Comparison of ENCODE assay signal across 11 cellular contexts in the genomic region with DNA sequence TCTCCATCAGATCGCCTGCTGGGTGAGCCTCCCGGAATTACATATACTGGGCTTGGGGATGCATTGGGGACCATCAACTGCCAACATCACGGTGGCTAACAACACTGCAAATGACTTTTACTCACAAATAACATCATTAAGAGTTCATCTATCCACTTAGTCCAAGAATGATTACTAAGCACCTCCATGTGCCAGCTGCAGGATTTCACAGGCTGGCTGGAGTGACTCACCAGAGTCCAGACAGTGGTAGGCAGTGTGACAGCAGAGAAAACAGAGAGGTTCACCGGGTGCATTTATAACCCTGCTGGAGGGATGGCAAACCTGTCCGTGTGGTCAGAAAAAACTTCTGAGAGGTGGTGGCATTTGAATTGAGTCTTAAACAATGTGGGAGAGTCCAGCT. TPM values are rescaled to one million over a fixed set of nuclear protein-coding genes. Genes with fewer than 3 reads are reported as not detected.
A peak's percentile ranks its signal among the peaks of the same experiment; 100 is the strongest.
DNase-seq lines count a peak whose midpoint lies in the region; ATAC-seq, FAIRE-seq and TF ChIP-seq lines count a peak whose summit lies in the region.
"Had no signal": no experiment of that assay in that cellular context is flagged by ENCODE, and none has a peak within 500 bp of the region (broad histone marks: within the 10 kb centered on the region; RNA-seq: fewer than 3 reads in every experiment).

No MANE protein-coding gene starts in this region.

- H3K4me1 ChIP-seq in PC-9 (replicated peaks; ENCODE audit: insufficient read depth) = peaks cover 31% of the 10 kb centered on the region
- peaks cover 28% of the 10 kb centered on the region for H3K4me1 ChIP-seq in endothelial cell of umbilical vein (ENCODE audit: control insufficient read depth, extremely low read depth, insufficient read depth, low read length)
- peaks cover 4% of the 10 kb centered on the region for H3K4me1 ChIP-seq in ovary (ENCODE audit: insufficient read depth)
- H3K4me1 ChIP-seq: uterus had no signal

- peaks cover 59% of the 10 kb centered on the region for H3K4me1 Mint-ChIP-seq in osteocyte (ENCODE audit: unreplicated experiment)
- peaks cover 25% of the 10 kb centered on the region for H3K4me1 Mint-ChIP-seq in activated CD4-positive, alpha-beta memory T cell treated with anti-CD3 and anti-CD28 coated beads for 36 hours (ENCODE audit: low read depth)

- ATAC-seq in HG02885 (IDR thresholded peaks at IDR 0.05; ENCODE audit: poor library complexity, unreplicated experiment) = no peak

- H3K27ac ChIP-seq in PC-9 (peak overlapping the region; percentile 52), endothelial cell of umbilical vein (ENCODE audit: insufficient read depth, low read depth, low read length) (no peak overlapping the region), ovary (no peak overlapping the region)
- H3K27ac ChIP-seq: adrenal gland had no signal

- no peak for TF ChIP-seq EP300 in ovary (IDR thresholded peaks at IDR 0.05)

- no peak for FAIRE-seq in endothelial cell of umbilical vein (lab: Jason Lieb, UNC)

- H4K20me1 ChIP-seq in PC-9 (ENCODE audit: insufficient read depth) (no peaks in the 10 kb centered on the region), endothelial cell of umbilical vein (replicated peaks; ENCODE audit: control insufficient read depth, extremely low read depth, insufficient read depth, low read length) (no peaks in the 10 kb centered on the region)

- H3K27me3 Mint-ChIP-seq in osteocyte (ENCODE audit: unreplicated experiment) = no peaks in the 10 kb centered on the region
- H3K27me3 Mint-ChIP-seq in activated CD4-positive, alpha-beta memory T cell treated with anti-CD3 and anti-CD28 coated beads for 36 hours = peaks cover 38% of the 10 kb centered on the region

- peaks cover 12% of the 10 kb centered on the region for H3K79me2 ChIP-seq in PC-9 (ENCODE audit: low read depth)
- H3K79me2 ChIP-seq in endothelial cell of umbilical vein (ENCODE audit: control insufficient read depth, insufficient read depth, low read length) = no peaks in the 10 kb centered on the region

- dilution Hi-C loops in endothelial cell of umbilical vein (cut with MboI; ENCODE audit: extremely low pct_ligation_motif_present, low sequenced_read_pairs) = no loop called here

- H3K27ac Mint-ChIP-seq in osteocyte (ENCODE audit: unreplicated experiment) = peak overlapping the region; percentile 86
- H3K27ac Mint-ChIP-seq in activated CD4-positive, alpha-beta memory T cell treated with anti-CD3 and anti-CD28 coated beads for 36 hours = no peak overlapping the region

- no peaks in the 10 kb centered on the region for H3K9me2 ChIP-seq in PC-9 (ENCODE audit: insufficient read depth)

- no peak for TF ChIP-seq POLR2A in endothelial cell of umbilical vein (IDR thresholded peaks at IDR 0.05; ENCODE audit: low read depth, low read length)
- no peak for TF ChIP-seq POLR2A in ovary (IDR thresholded peaks at IDR 0.05)

- H3K9me3 Mint-ChIP-seq in osteocyte (ENCODE audit: unreplicated experiment) = peaks cover 10% of the 10 kb centered on the region
- no peaks in the 10 kb centered on the region for H3K9me3 Mint-ChIP-seq in activated CD4-positive, alpha-beta memory T cell treated with anti-CD3 and anti-CD28 coated beads for 36 hours

- H3K9me3 ChIP-seq in PC-9 (ENCODE audit: insufficient read depth, low read depth) (no peaks in the 10 kb centered on the region), endothelial cell of umbilical vein (replicated peaks; ENCODE audit: control insufficient read depth, insufficient read depth, low read length) (no peaks in the 10 kb centered on the region), ovary (no peaks in the 10 kb centered on the region)
- H3K9me3 ChIP-seq: adrenal gland, uterus had no signal

- no peak overlapping the region for H3K4me3 ChIP-seq in PC-9
- H3K4me3 ChIP-seq in endothelial cell of umbilical vein (replicated peaks in 1 of 3; ENCODE audit: insufficient read depth in 1 of 3, low read depth in 1 of 3, low read length in 3 of 3) = no peak overlapping the region
- no peak overlapping the region for H3K4me3 ChIP-seq in ovary
- H3K4me3 ChIP-seq: adrenal gland, uterus had no signal

- 77 to 82% (median 79%) methylated on average over 5 of the region's 5 CpGs for WGBS in ovary, 3 donors

- no peaks in the 10 kb centered on the region for H3K27me3 ChIP-seq in PC-9 (ENCODE audit: insufficient read depth, low read depth)
- peaks cover 32 to 42% of the 10 kb centered on the region in 2 experiments for H3K27me3 ChIP-seq in endothelial cell of umbilical vein (ENCODE audit: control insufficient read depth in 2 of 2, insufficient read depth in 2 of 2, low read length in 2 of 2)
- H3K27me3 ChIP-seq in ovary = no peaks in the 10 kb centered on the region
- H3K27me3 ChIP-seq: uterus had no signal

- intact Hi-C loops in PC-9 (cut with micrococcal nuclease; ENCODE audit: unreplicated experiment) = loop anchor here (1.0 to 5.0 kb wide), 4 partner anchors 54 to 983 kb away; no protein-coding TSS in a partner anchor
- intact Hi-C loops in endothelial cell of umbilical vein (cut with micrococcal nuclease) = loop anchor here (5.0 to 10.0 kb wide), 2 partner anchors 201 to 653 kb away; no protein-coding TSS in a partner anchor
- intact Hi-C loops in ovary (cut with DNase I) = loop anchor here (5.0 to 10.0 kb wide), 7 partner anchors 421 to 1333 kb away; no protein-coding TSS in a partner anchor
- intact Hi-C loops in activated CD4-positive, alpha-beta memory T cell treated with anti-CD3 and anti-CD28 coated beads for 36 hours (cut with micrococcal nuclease) = loop anchor here (5.0 kb wide), 3 partner anchors 228 to 1328 kb away; no protein-coding TSS in a partner anchor

- H3K36me3 Mint-ChIP-seq in osteocyte (ENCODE audit: unreplicated experiment) = no peaks in the 10 kb centered on the region
- H3K36me3 Mint-ChIP-seq in activated CD4-positive, alpha-beta memory T cell treated with anti-CD3 and anti-CD28 coated beads for 36 hours = no peaks in the 10 kb centered on the region

- no peak overlapping the region for H3K9ac ChIP-seq in endothelial cell of umbilical vein (replicated peaks; ENCODE audit: extremely low read depth, insufficient read depth, low read length)

- H3K9me1 ChIP-seq in endothelial cell of umbilical vein (replicated peaks; ENCODE audit: control insufficient read depth, extremely low read depth, insufficient read depth, low read length) = no peaks in the 10 kb centered on the region

- BruUV-seq in PC-9 (replicated peaks; lab: Mats Ljungman, UMichigan) (no TSS peak), endothelial cell of umbilical vein (replicated peaks; lab: Mats Ljungman, UMichigan) (no TSS peak)

- peaks cover 32% of the 10 kb centered on the region; the same call in 1 of the 2 replicates for H3F3A ChIP-seq in PC-9 (ENCODE audit: insufficient read depth, low read depth)

- peak overlapping the region; percentile 14 for H3K4me2 ChIP-seq in PC-9
- H3K4me2 ChIP-seq in endothelial cell of umbilical vein (ENCODE audit: insufficient read depth, low read length) = no peak overlapping the region

- POLR2A ChIA-PET in PC-9 (lab: Charles Lee; ENCODE audit: unreplicated experiment) (interaction anchor here (0.7 kb wide), 1 partner anchor 281 kb away, joined by 4 read pairs; no protein-coding TSS in a partner anchor), endothelial cell of umbilical vein (lab: Charles Lee) (no interaction called here)
- POLR2A ChIA-PET in activated CD4-positive, alpha-beta memory T cell treated with anti-CD3 and anti-CD28 coated beads for 36 hours (lab: Charles Lee) = no interaction called here

- H3K4me3 Mint-ChIP-seq in osteocyte (ENCODE audit: unreplicated experiment) = no peak overlapping the region
- no peak overlapping the region for H3K4me3 Mint-ChIP-seq in activated CD4-positive, alpha-beta memory T cell treated with anti-CD3 and anti-CD28 coated beads for 36 hours

- CTCF ChIA-PET in PC-9 (lab: Charles Lee) = interaction anchor here (0.6 to 1.0 kb wide), 2 partner anchors 281 to 1021 kb away, joined by 3 to 9 read pairs; no protein-coding TSS in a partner anchor
- CTCF ChIA-PET in endothelial cell of umbilical vein (lab: Charles Lee) = interaction anchor here (1.1 to 8.6 kb wide), 7 partner anchors 11 to 1257 kb away, joined by 3 to 100 read pairs (median 12); partner anchors contain the start of gene IGFBP1
- CTCF ChIA-PET in activated CD4-positive, alpha-beta memory T cell treated with anti-CD3 and anti-CD28 coated beads for 36 hours (lab: Charles Lee) = interaction anchor here (1.2 kb wide), 1 partner anchor 13 kb away, joined by 3 read pairs; no protein-coding TSS in a partner anchor

- H2AFZ ChIP-seq in PC-9 = no peak overlapping the region
- H2AFZ ChIP-seq in endothelial cell of umbilical vein (ENCODE audit: low read depth, low read length) = no peak overlapping the region

- H3K36me3 ChIP-seq in PC-9 (ENCODE audit: low read depth) = no peaks in the 10 kb centered on the region
- no peaks in the 10 kb centered on the region for H3K36me3 ChIP-seq in endothelial cell of umbilical vein (ENCODE audit: control insufficient read depth in 2 of 2, extremely low read depth in 1 of 2, insufficient read depth in 2 of 2, low read length in 2 of 2)
- no peaks in the 10 kb centered on the region for H3K36me3 ChIP-seq in ovary
- H3K36me3 ChIP-seq: adrenal gland, uterus had no signal

- DNase-seq in ELF-1 (ENCODE audit: low read depth, low spot score) = peak; percentile 8
- peak; percentile 79 to 89 for DNase-seq in PC-9
- peak; percentile 14 for DNase-seq in endothelial cell of umbilical vein (ENCODE audit: low read depth, low spot score)
- no peak for DNase-seq in osteocyte (ENCODE audit: extremely low spot score, unreplicated experiment)
- DNase-seq in ovary = no peak
- DNase-seq in activated CD4-positive, alpha-beta memory T cell treated with anti-CD3 and anti-CD28 coated beads for 36 hours = no peak
- DNase-seq in SHP77 treated with DMSO at 0.1 percent for 48 hours (lab: John Stamatoyannopoulos, UW) = no peak
- DNase-seq: activated CD4-positive, alpha-beta T cell treated with anti-CD3 and anti-CD28 coated beads for 1 hour; uterus had no signal

- TF ChIP-seq CTCF in PC-9 (conservative IDR thresholded peaks at IDR 0.05) (no peak), endothelial cell of umbilical vein (IDR thresholded peaks at IDR 0.05; ENCODE audit: extremely low read depth in 1 of 2, insufficient read depth in 1 of 2, low read depth in 1 of 2, low read length in 2 of 2) (no peak), osteocyte (IDR thresholded peaks at IDR 0.05) (peak; percentile 12), ovary (IDR thresholded peaks at IDR 0.05) (no peak)

RNA-seq across cellular contexts. Expression of gene IGFBP3, which starts 3.2 kb away (rescaled TPM):
- total RNA-seq in PC-9 (2021) = 237 and 386 TPM in 2 replicates
- total RNA-seq in endothelial cell of umbilical vein = 8.1 and 10.1 TPM in 2 replicates
- 3.0 and 3.4 TPM in 2 replicates for polyA plus RNA-seq in endothelial cell of umbilical vein
- 4.6 and 5.3 TPM in 2 replicates for polyA plus RNA-seq in endothelial cell of umbilical vein (2011; cell fraction: cytosol; rRNA removed)
- polyA plus RNA-seq in endothelial cell of umbilical vein (2011; cell fraction: nucleus; rRNA removed) = 7.2 and 7.5 TPM in 2 replicates
- polyA plus RNA-seq in endothelial cell of umbilical vein (2012) = 5.1 and 9.2 TPM in 2 replicates
- 2.1 and 2.2 TPM in 2 replicates for polyA minus RNA-seq in endothelial cell of umbilical vein
- 46.0 TPM for polyA minus RNA-seq in endothelial cell of umbilical vein (2011; cell fraction: cytosol; rRNA and poly(A)+ RNA removed)
- polyA minus RNA-seq in endothelial cell of umbilical vein (2011; cell fraction: nucleus; rRNA and poly(A)+ RNA removed) = 4.3 and 7.6 TPM in 2 replicates
- total RNA-seq in osteocyte = 294 and 321 TPM in 2 replicates
- 100 to 1,000 TPM in 6 of 7 donors, 10 to 100 TPM in 1; 51.6 to 648 (median 173) TPM for total RNA-seq in ovary
- 100 to 1,000 TPM; 174 to 272 TPM for polyA plus RNA-seq in ovary
- 1 to 10 TPM; 1.1 to 1.9 TPM for total RNA-seq in activated CD4-positive, alpha-beta memory T cell treated with anti-CD3 and anti-CD28 coated beads for 36 hours

RNA-seq across cellular contexts. Expression of gene IGFBP1, which starts 36.0 kb away (rescaled TPM):
- total RNA-seq in PC-9 (2021) (0.33 and 0.92 TPM in 2 replicates), endothelial cell of umbilical vein (2.3 and 4.0 TPM in 2 replicates), osteocyte (1.9 and 2.4 TPM in 2 replicates), ovary (100 to 1,000 TPM in 1 of 7 donors, 10 to 100 TPM in 1, 1 to 10 TPM in 4, not detected in 1; 1.1 to 197 (median 3.5) TPM)
- polyA plus RNA-seq in endothelial cell of umbilical vein (0.56 and 0.57 TPM in 2 replicates), ovary (1 to 10 TPM; 3.5 to 5.4 TPM)
- polyA plus RNA-seq in endothelial cell of umbilical vein (2011; cell fraction: cytosol; rRNA removed) = 0.76 and 0.97 TPM in 2 replicates
- polyA plus RNA-seq in endothelial cell of umbilical vein (2011; cell fraction: nucleus; rRNA removed) = 1.2 TPM in 2 replicates
- polyA plus RNA-seq in endothelial cell of umbilical vein (2012) = 4.4 and 7.2 TPM in 2 replicates
- polyA minus RNA-seq in endothelial cell of umbilical vein = 0.27 TPM in 1 of 2 replicates, not detected in the other
- polyA minus RNA-seq in endothelial cell of umbilical vein (2011; cell fraction: cytosol; rRNA and poly(A)+ RNA removed) = not detected
- 0.53 and 0.58 TPM in 2 replicates for polyA minus RNA-seq in endothelial cell of umbilical vein (2011; cell fraction: nucleus; rRNA and poly(A)+ RNA removed)
- not detected for total RNA-seq in activated CD4-positive, alpha-beta memory T cell treated with anti-CD3 and anti-CD28 coated beads for 36 hours

RNA-seq across cellular contexts. Expression of gene CCDC201, which starts 51.4 kb away (rescaled TPM):
- total RNA-seq in PC-9 (2021) (not detected in 2 replicates), endothelial cell of umbilical vein (not detected in 2 replicates), osteocyte (not detected in 2 replicates), ovary (not detected)
- polyA plus RNA-seq in endothelial cell of umbilical vein (not detected in 2 replicates), ovary (under 1 TPM in 1 of 2 donors, not detected in 1; 0.15 TPM)
- not detected in 2 replicates for polyA plus RNA-seq in endothelial cell of umbilical vein (2011; cell fraction: cytosol; rRNA removed)
- polyA plus RNA-seq in endothelial cell of umbilical vein (2011; cell fraction: nucleus; rRNA removed) = not detected in 2 replicates
- not detected in 2 replicates for polyA plus RNA-seq in endothelial cell of umbilical vein (2012)
- not detected in 2 replicates for polyA minus RNA-seq in endothelial cell of umbilical vein
- not detected for polyA minus RNA-seq in endothelial cell of umbilical vein (2011; cell fraction: cytosol; rRNA and poly(A)+ RNA removed)
- not detected in 2 replicates for polyA minus RNA-seq in endothelial cell of umbilical vein (2011; cell fraction: nucleus; rRNA and poly(A)+ RNA removed)
- total RNA-seq in activated CD4-positive, alpha-beta memory T cell treated with anti-CD3 and anti-CD28 coated beads for 36 hours = not detected
- total RNA-seq: adrenal gland had no signal
- polyA plus RNA-seq: adrenal gland had no signal

Comparison
In these comparisons a context has a peak if more than half of its experiments do, and no peak if none do; other contexts are left out.
1. DNase-seq: peak in ELF-1 (single experiment), PC-9 (2 of 2) and endothelial cell of umbilical vein (single experiment); none in osteocyte (single experiment), ovary (0 of 5), activated CD4-positive, alpha-beta memory T cell treated with anti-CD3 and anti-CD28 coated beads for 36 hours (single experiment) and SHP77 treated with DMSO at 0.1 percent for 48 hours (single experiment).